ENCODE assay signal across 15 cellular contexts in the genomic region with DNA sequence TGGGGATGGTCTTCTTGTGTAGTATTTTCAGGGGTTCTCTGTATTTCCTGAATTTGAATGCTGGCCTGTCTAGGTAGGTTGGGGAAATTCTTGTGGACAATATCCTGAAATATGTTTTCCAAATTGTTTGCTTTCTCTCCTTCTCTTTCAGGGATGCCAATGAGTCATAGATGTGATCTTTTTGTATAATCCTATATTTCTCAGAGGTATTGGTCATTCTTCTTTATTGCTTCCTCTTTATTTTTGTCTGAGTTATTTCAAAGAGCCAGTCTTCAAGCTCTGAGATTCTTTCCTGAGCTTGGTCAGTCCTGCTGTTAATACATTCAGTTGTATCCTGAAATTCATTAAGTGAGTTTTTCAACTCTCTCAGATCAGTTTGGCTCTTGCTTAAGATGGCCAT.
DNase-seq lines count a peak whose midpoint lies in the region; ATAC-seq, FAIRE-seq and TF ChIP-seq lines count a peak whose summit lies in the region.
"Had no signal": no experiment of that assay in that cellular context is flagged by ENCODE, and none has a peak within 500 bp of the region (broad histone marks: within the 10 kb centered on the region; RNA-seq: fewer than 3 reads in every experiment).

No MANE protein-coding gene starts in this region.

- no peaks in the 10 kb centered on the region for H3K79me2 ChIP-seq in endothelial cell of umbilical vein (ENCODE audit: control insufficient read depth, insufficient read depth, low read length)

- H3K4me1 ChIP-seq in endothelial cell of umbilical vein (ENCODE audit: control insufficient read depth, extremely low read depth, insufficient read depth, low read length) = no peaks in the 10 kb centered on the region
- H3K4me1 ChIP-seq: BLaER1, Caco-2 had no signal

- no peak overlapping the region for H2AFZ ChIP-seq in endothelial cell of umbilical vein (ENCODE audit: low read depth, low read length)

- TF ChIP-seq CTCF in endothelial cell of umbilical vein (IDR thresholded peaks at IDR 0.05; ENCODE audit: extremely low read depth in 1 of 2, insufficient read depth in 1 of 2, low read depth in 1 of 2, low read length in 2 of 2) = no peak

- no peak overlapping the region for H3K9ac ChIP-seq in endothelial cell of umbilical vein (replicated peaks; ENCODE audit: extremely low read depth, insufficient read depth, low read length)
- H3K9ac ChIP-seq: BLaER1 had no signal

- peak; percentile 28 for FAIRE-seq in endothelial cell of umbilical vein (lab: Jason Lieb, UNC)
- FAIRE-seq: HepG2, HTR-8/SVneo had no signal

- H3K4me2 ChIP-seq in endothelial cell of umbilical vein (ENCODE audit: insufficient read depth, low read length) = no peak overlapping the region
- H3K4me2 ChIP-seq: BLaER1 had no signal

- no peak overlapping the region for H3K27ac ChIP-seq in endothelial cell of umbilical vein (ENCODE audit: insufficient read depth, low read depth, low read length)
- H3K27ac ChIP-seq: BLaER1 had no signal

- CTCF ChIA-PET in endothelial cell of umbilical vein (lab: Charles Lee) = no interaction called here

- no peaks in the 10 kb centered on the region for H3K9me3 ChIP-seq in endothelial cell of umbilical vein (replicated peaks; ENCODE audit: control insufficient read depth, insufficient read depth, low read length)
- H3K9me3 ChIP-seq: BLaER1, Caco-2 had no signal

- ATAC-seq in GM18907 (IDR thresholded peaks at IDR 0.05; ENCODE audit: unreplicated experiment) = no peak
- ATAC-seq: HepG2 had no signal

- H4K20me1 ChIP-seq in endothelial cell of umbilical vein (replicated peaks; ENCODE audit: control insufficient read depth, extremely low read depth, insufficient read depth, low read length) = no peaks in the 10 kb centered on the region
- H4K20me1 ChIP-seq: BLaER1 had no signal

- POLR2A ChIA-PET in endothelial cell of umbilical vein (lab: Charles Lee) = no interaction called here

- dilution Hi-C loops in endothelial cell of umbilical vein (cut with MboI; ENCODE audit: extremely low pct_ligation_motif_present, low sequenced_read_pairs) = no loop called here

- no peaks in the 10 kb centered on the region for H3K36me3 ChIP-seq in endothelial cell of umbilical vein (ENCODE audit: control insufficient read depth in 2 of 2, extremely low read depth in 1 of 2, insufficient read depth in 2 of 2, low read length in 2 of 2)
- H3K36me3 ChIP-seq: BLaER1 had no signal

- DNase-seq in HCEC 1CT (peak; percentile 24), M059J (ENCODE audit: low read depth) (peak; percentile 26), endothelial cell of umbilical vein (ENCODE audit: low read depth, low spot score) (no peak), 8988T (no peak), middle frontal gyrus (ENCODE audit: extremely low spot score, low spot score) (no peak)
- DNase-seq: AML-193; Caco-2; CD8-positive, alpha-beta memory T cell; DND-41; GOT3; H9 had no signal

- H3K9me1 ChIP-seq in endothelial cell of umbilical vein (replicated peaks; ENCODE audit: control insufficient read depth, extremely low read depth, insufficient read depth, low read length) = no peaks in the 10 kb centered on the region

- no TSS peak for BruUV-seq in endothelial cell of umbilical vein (replicated peaks; lab: Mats Ljungman, UMichigan)

- intact Hi-C loops in endothelial cell of umbilical vein (cut with micrococcal nuclease) = no loop called here

- H3K27me3 ChIP-seq in endothelial cell of umbilical vein (ENCODE audit: control insufficient read depth in 2 of 2, insufficient read depth in 2 of 2, low read length in 2 of 2) = no peaks in the 10 kb centered on the region
- H3K27me3 ChIP-seq: BLaER1 had no signal

- TF ChIP-seq POLR2A in endothelial cell of umbilical vein (IDR thresholded peaks at IDR 0.05; ENCODE audit: low read depth, low read length) = no peak

- no peak overlapping the region for H3K4me3 ChIP-seq in endothelial cell of umbilical vein (replicated peaks in 1 of 3; ENCODE audit: insufficient read depth in 1 of 3, low read depth in 1 of 3, low read length in 3 of 3)
- H3K4me3 ChIP-seq: BLaER1 had no signal

TF ChIP-seq in endothelial cell of umbilical vein, 7 proteins besides CTCF, POLR2A, EP300 and RAD21:
- peak; percentile 14 for TF ChIP-seq JUN (IDR thresholded peaks at IDR 0.05; ENCODE audit: borderline replicate concordance, insufficient read depth, insufficient read length, low read depth)
- TF ChIP-seq, protein P1, sequence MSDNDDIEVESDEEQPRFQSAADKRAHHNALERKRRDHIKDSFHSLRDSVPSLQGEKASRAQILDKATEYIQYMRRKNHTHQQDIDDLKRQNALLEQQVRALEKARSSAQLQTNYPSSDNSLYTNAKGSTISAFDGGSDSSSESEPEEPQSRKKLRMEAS (IDR thresholded peaks at IDR 0.05; ENCODE audit: insufficient read depth, insufficient read length) = no peak
- no peak for TF ChIP-seq MYC (IDR thresholded peaks at IDR 0.05; ENCODE audit: low read depth, low read length)
- no peak for TF ChIP-seq EZH2 (IDR thresholded peaks at IDR 0.05; ENCODE audit: borderline replicate concordance, low read depth, low read length, severe bottlenecking)
- no peak for TF ChIP-seq GATA2 (IDR thresholded peaks at IDR 0.05; ENCODE audit: insufficient read depth, insufficient read length, low read depth, low read length)
- peak; percentile 40 for TF ChIP-seq FOS (IDR thresholded peaks at IDR 0.05; ENCODE audit: borderline replicate concordance, insufficient read depth, low read length)

Comparison
In these comparisons a context has a peak if more than half of its experiments do, and no peak if none do; other contexts are left out.
1. DNase-seq: peak in HCEC 1CT (single experiment) and M059J (single experiment); none in endothelial cell of umbilical vein (single experiment), 8988T (single experiment) and middle frontal gyrus (single experiment).